In genomic region chr5:1100652-1101574, GRCh38 we compare ENCODE assay signal across 1 cellular context.
TF ChIP-seq lines count a peak whose summit lies in the region.

No MANE protein-coding gene starts in this region.

TF ChIP-seq in K562, 482 proteins besides CTCF, POLR2A, EP300 and RAD21 (continued from another document):
- TF ChIP-seq MAFG (tag; conservative IDR thresholded peaks at IDR 0.05) = 0 out of 2 replicates have a peak, but pooled peaks have one; percentile 11
TF ChIP-seq in K562: peak in this region for 5.
